ENCODE assay signal across 8 cellular contexts in the genomic region with DNA sequence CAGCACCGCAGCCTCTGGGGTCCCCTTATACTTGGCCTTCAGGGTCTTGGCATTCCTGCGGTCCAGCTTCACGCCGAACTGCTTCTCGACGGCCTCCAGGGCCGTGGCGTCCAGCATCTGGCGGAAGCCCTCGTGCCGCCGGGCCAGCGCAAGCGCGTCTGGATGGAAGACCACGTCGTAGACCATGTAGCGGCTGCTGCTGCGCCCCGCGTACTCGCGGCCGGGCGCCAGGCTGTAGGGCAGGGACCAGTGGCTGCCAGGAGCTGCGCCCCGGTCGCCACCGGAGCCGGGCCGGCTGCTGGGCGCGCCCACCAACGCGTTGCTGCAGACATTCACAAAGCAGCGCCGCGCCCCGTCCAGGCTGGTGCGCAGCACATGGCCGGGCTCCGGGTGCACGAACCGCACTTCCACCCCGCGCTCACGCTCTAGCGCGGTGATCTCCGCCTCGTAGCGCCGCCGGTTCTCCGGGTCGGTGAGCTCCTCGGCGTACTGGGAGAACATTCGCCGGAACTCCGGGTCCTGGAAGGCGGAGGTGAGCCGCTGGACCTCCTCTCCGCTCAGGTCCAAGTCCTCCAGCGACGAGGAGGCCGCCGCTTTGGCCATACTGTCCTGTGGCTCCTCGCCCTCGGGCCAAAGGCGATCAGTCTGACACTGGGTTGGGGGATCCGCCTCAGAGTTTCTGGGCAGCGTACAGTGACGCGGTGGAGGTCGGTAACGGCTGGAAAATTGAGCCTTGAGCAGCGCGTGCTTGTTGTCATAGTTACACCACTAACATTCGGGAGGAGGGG. TPM values are rescaled to one million over a fixed set of nuclear protein-coding genes. Genes with fewer than 3 reads are reported as not detected.
DNase-seq lines count a peak whose midpoint lies in the region; ATAC-seq, FAIRE-seq and TF ChIP-seq lines count a peak whose summit lies in the region.

Gene DNAAF2 (minus strand): TSS at position 698 of the 788 bp plus-strand sequence. CDS start 95 bp downstream, at position 603.

- POLR2A ChIA-PET in WTC11 (lab: Charles Lee) = interaction anchor here (1.0 to 3.5 kb wide), 9 partner anchors 11 to 133 kb away, joined by 3 to 39 read pairs (median 5); partner anchors contain the start of genes KLHDC1, KLHDC2, LRR1 and MGAT2

- H3K4me3 ChIP-seq in bronchial epithelial cell (ENCODE audit: low read depth, low read length) = peak within 1 kb of the TSS; percentile 90

- no peak for TF ChIP-seq CTCF in WTC11 (IDR thresholded peaks at IDR 0.05)
- TF ChIP-seq CTCF in bronchial epithelial cell (IDR thresholded peaks at IDR 0.05; ENCODE audit: insufficient read depth, low read length, severe bottlenecking) = no peak

- H3K27me3 ChIP-seq in bronchial epithelial cell (ENCODE audit: control insufficient read depth, insufficient read depth, low read length) = no peaks in the 10 kb centered on the region

- no peaks in the 10 kb centered on the region for H3K27me3 Mint-ChIP-seq in WTC11 (ENCODE audit: low read depth)

- H3K4me1 Mint-ChIP-seq in WTC11 = peaks cover 25% of the 10 kb centered on the region

- CTCF ChIA-PET in WTC11 (lab: Charles Lee) = interaction anchor here (0.8 to 2.9 kb wide), 15 partner anchors 11 to 258 kb away, joined by 3 to 31 read pairs (median 6); partner anchors contain the start of genes ARF6, KLHDC1, KLHDC2 and LRR1

- H3K36me3 ChIP-seq in bronchial epithelial cell (ENCODE audit: control insufficient read depth, insufficient read depth, low read length) = peaks cover 2% of the 10 kb centered on the region

- FAIRE-seq in bronchial epithelial cell (lab: Jason Lieb, UNC) = no peak

- no peaks in the 10 kb centered on the region for H3K9me3 Mint-ChIP-seq in WTC11

- peak; percentile 59 for DNase-seq in NK-92 treated with Interleukin-12 subunit alpha and Interleukin-12 subunit beta, amount 100 ng/mL, for 24 hours (lab: John Stamatoyannopoulos, UW)
- DNase-seq in NK-92 (lab: John Stamatoyannopoulos, UW; ENCODE audit: unreplicated experiment) (no peak), NCI-H187 treated with DMSO at 0.1 percent for 48 hours (lab: John Stamatoyannopoulos, UW) (peak; percentile 44), WTC11 (ENCODE audit: low spot score) (peak; percentile 57), bronchial epithelial cell (ENCODE audit: low read depth) (peak; percentile 60), iris pigment epithelial cell (ENCODE audit: low read depth) (peak; percentile 77)
- DNase-seq in stimulated activated CD4-positive, alpha-beta T cell treated with anti-CD3 and anti-CD28 coated beads, Interleukin-12 subunit alpha, Interleukin-12 subunit beta, amount 100 ng/mL, for 48 hours (ENCODE audit: low read depth in 2 of 3, low spot score in 1 of 3) = peak; percentile 39 to 56 (median 45)

- H3K36me3 Mint-ChIP-seq in WTC11 = peaks cover 33% of the 10 kb centered on the region

- peak; percentile 27 for ATAC-seq in HG02981 (IDR thresholded peaks at IDR 0.05; ENCODE audit: unreplicated experiment)
- ATAC-seq in WTC11 = peak; percentile 11

- peak within 1 kb of the TSS; percentile 99 for H3K4me3 Mint-ChIP-seq in WTC11

- peak within 1 kb of the TSS; percentile 99 for H3K27ac Mint-ChIP-seq in WTC11

TF ChIP-seq in WTC11, 78 proteins besides CTCF, POLR2A, EP300 and RAD21 (continues in another document):
- TF ChIP-seq, protein P1, sequence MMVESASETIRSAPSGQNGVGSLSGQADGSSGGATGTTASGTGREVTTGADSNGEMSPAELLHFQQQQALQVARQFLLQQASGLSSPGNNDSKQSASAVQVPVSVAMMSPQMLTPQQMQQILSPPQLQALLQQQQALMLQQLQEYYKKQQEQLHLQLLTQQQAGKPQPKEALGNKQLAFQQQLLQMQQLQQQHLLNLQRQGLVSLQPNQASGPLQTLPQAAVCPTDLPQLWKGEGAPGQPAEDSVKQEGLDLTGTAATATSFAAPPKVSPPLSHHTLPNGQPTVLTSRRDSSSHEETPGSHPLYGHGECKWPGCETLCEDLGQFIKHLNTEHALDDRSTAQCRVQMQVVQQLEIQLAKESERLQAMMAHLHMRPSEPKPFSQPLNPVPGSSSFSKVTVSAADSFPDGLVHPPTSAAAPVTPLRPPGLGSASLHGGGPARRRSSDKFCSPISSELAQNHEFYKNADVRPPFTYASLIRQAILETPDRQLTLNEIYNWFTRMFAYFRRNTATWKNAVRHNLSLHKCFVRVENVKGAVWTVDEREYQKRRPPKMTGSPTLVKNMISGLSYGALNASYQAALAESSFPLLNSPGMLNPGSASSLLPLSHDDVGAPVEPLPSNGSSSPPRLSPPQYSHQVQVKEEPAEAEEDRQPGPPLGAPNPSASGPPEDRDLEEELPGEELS (CRISPR knock-in tag; IDR thresholded peaks at IDR 0.05) = no peak
- TF ChIP-seq, protein P2, sequence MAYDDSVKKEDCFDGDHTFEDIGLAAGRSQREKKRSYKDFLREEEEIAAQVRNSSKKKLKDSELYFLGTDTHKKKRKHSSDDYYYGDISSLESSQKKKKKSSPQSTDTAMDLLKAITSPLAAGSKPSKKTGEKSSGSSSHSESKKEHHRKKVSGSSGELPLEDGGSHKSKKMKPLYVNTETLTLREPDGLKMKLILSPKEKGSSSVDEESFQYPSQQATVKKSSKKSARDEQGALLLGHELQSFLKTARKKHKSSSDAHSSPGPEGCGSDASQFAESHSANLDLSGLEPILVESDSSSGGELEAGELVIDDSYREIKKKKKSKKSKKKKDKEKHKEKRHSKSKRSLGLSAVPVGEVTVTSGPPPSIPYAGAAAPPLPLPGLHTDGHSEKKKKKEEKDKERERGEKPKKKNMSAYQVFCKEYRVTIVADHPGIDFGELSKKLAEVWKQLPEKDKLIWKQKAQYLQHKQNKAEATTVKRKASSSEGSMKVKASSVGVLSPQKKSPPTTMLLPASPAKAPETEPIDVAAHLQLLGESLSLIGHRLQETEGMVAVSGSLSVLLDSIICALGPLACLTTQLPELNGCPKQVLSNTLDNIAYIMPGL (CRISPR knock-in tag; IDR thresholded peaks at IDR 0.05) = no peak
- TF ChIP-seq PRRX2 (CRISPR knock-in tag; IDR thresholded peaks at IDR 0.05) = no peak
- no peak for TF ChIP-seq NFATC4 (CRISPR knock-in tag; IDR thresholded peaks at IDR 0.05)
- no peak for TF ChIP-seq HMGA2 (CRISPR knock-in tag; IDR thresholded peaks at IDR 0.05)
- no peak for TF ChIP-seq ATF3 (CRISPR knock-in tag; conservative IDR thresholded peaks at IDR 0.05)
- no peak for TF ChIP-seq ZBTB21 (CRISPR knock-in tag; IDR thresholded peaks at IDR 0.05; ENCODE audit: borderline replicate concordance)
- no peak for TF ChIP-seq GABPB1 (CRISPR knock-in tag; IDR thresholded peaks at IDR 0.05)
- TF ChIP-seq FOXJ3 (CRISPR knock-in tag; IDR thresholded peaks at IDR 0.05; ENCODE audit: borderline replicate concordance) = no peak
- 0 out of 2 replicates have a peak, but pooled peaks have one; percentile 25 for TF ChIP-seq NFE2L1 (CRISPR knock-in tag; IDR thresholded peaks at IDR 0.05)
- TF ChIP-seq E2F1 (CRISPR knock-in tag; IDR thresholded peaks at IDR 0.05) = no peak; the same call in 1 of the 2 replicates
- TF ChIP-seq, protein P3, sequence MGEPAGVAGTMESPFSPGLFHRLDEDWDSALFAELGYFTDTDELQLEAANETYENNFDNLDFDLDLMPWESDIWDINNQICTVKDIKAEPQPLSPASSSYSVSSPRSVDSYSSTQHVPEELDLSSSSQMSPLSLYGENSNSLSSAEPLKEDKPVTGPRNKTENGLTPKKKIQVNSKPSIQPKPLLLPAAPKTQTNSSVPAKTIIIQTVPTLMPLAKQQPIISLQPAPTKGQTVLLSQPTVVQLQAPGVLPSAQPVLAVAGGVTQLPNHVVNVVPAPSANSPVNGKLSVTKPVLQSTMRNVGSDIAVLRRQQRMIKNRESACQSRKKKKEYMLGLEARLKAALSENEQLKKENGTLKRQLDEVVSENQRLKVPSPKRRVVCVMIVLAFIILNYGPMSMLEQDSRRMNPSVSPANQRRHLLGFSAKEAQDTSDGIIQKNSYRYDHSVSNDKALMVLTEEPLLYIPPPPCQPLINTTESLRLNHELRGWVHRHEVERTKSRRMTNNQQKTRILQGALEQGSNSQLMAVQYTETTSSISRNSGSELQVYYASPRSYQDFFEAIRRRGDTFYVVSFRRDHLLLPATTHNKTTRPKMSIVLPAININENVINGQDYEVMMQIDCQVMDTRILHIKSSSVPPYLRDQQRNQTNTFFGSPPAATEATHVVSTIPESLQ (CRISPR knock-in tag; IDR thresholded peaks at IDR 0.05) = no peak
- TF ChIP-seq, protein P4, sequence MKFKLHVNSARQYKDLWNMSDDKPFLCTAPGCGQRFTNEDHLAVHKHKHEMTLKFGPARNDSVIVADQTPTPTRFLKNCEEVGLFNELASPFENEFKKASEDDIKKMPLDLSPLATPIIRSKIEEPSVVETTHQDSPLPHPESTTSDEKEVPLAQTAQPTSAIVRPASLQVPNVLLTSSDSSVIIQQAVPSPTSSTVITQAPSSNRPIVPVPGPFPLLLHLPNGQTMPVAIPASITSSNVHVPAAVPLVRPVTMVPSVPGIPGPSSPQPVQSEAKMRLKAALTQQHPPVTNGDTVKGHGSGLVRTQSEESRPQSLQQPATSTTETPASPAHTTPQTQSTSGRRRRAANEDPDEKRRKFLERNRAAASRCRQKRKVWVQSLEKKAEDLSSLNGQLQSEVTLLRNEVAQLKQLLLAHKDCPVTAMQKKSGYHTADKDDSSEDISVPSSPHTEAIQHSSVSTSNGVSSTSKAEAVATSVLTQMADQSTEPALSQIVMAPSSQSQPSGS (CRISPR knock-in tag; IDR thresholded peaks at IDR 0.05; ENCODE audit: borderline replicate concordance, low read depth) = 0 out of 2 replicates have a peak, but pooled peaks have one; percentile 26

RNA-seq across cellular contexts. Expression of gene DNAAF2, which starts in this region (rescaled TPM):
- total RNA-seq in WTC11 (2021) = 19.9 to 22.8 TPM (median 22.5 TPM) in 3 replicates
- total RNA-seq in bronchial epithelial cell = 8.3 and 10.8 TPM in 2 replicates
